Comparison of ENCODE assay signal across 8 cellular contexts in the genomic region with DNA sequence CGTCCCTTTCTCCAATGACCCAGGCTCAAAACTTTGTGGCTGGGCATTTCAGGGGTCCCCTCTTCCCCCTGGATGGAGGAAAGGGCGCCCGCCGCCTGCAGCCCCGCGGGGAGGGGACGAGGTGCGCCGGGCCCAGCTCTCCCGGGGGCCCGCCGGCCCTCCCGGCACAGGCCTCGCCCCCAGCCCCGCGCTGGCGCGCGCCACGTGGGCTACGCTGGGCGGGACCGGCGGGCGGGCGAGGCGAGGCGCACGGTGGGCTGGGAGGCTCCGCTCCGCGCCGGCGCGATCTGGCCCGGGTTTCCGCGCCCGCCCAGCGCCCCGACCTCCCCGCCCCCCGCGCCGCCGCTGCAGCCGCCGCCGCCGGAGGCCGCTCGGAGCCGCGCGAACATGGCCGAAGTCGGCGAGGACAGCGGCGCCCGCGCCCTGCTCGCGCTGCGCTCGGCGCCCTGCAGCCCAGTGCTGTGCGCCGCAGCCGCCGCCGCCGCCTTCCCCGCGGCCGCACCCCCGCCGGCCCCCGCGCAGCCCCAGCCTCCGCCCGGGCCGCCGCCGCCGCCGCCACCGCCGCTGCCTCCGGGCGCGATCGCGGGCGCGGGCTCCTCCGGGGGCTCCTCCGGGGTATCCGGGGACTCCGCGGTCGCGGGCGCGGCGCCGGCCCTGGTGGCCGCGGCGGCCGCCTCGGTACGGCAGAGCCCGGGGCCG. TPM values are rescaled to one million over a fixed set of nuclear protein-coding genes. Genes with fewer than 3 reads are reported as not detected.
DNase-seq lines count a peak whose midpoint lies in the region; ATAC-seq and TF ChIP-seq lines count a peak whose summit lies in the region.

Gene FOXK1, plus strand, starts transcription at position 374 of the 699 bp plus-strand sequence. Its CDS starts 14 bp downstream, at position 388.

- POLR2A ChIA-PET in SK-N-SH (lab: Yijun Ruan, JAX): interaction anchor here (0.6 to 3.3 kb wide), 6 partner anchors 10 to 93 kb away, joined by 3 to 68 read pairs (median 3); partner anchors contain the start of gene AP5Z1

- peaks cover 17% of the 10 kb centered on the region for H3K4me1 ChIP-seq in KMS-11 (ENCODE audit: low read depth, poor library complexity, severe bottlenecking)
- H3K4me1 ChIP-seq in SK-N-SH (ENCODE audit: control insufficient read depth in 1 of 2, insufficient read depth in 2 of 2, low read depth in 1 of 2, low read length in 1 of 2): peaks cover 6 to 18% of the 10 kb centered on the region in 2 experiments; a peak in 1 of 4 replicates
- H3K4me1 ChIP-seq in thoracic aorta (ENCODE audit: control insufficient read depth in 1 of 2, low read depth in 2 of 2): peaks cover 11 to 31% of the 10 kb centered on the region in 2 donors

- H3K4me3 Mint-ChIP-seq in activated naive CD4-positive, alpha-beta T cell treated with anti-CD3 and anti-CD28 coated beads, Interleukin-2, amount 50 U/mL, for 24 hours: peak within 1 kb of the TSS; percentile 97
- H3K4me3 Mint-ChIP-seq in osteocyte (ENCODE audit: unreplicated experiment): peak within 1 kb of the TSS; percentile 83

- H3K27me3 Mint-ChIP-seq in activated naive CD4-positive, alpha-beta T cell treated with anti-CD3 and anti-CD28 coated beads, Interleukin-2, amount 50 U/mL, for 24 hours: no peaks in the 10 kb centered on the region
- H3K27me3 Mint-ChIP-seq in osteocyte (ENCODE audit: unreplicated experiment): no peaks in the 10 kb centered on the region

- peak; percentile 48 for ATAC-seq in GM21619 (IDR thresholded peaks at IDR 0.05; ENCODE audit: unreplicated experiment)
- ATAC-seq in thoracic aorta (ENCODE audit: insufficient number of reproducible peaks, low FRiP score, low read depth): peak; percentile 82

- H3K4me3 ChIP-seq in KMS-11 (IDR thresholded peaks at IDR 0.05; ENCODE audit: insufficient read depth, low read depth, low read length) (peak within 1 kb of the TSS; percentile 51), SK-N-SH (ENCODE audit: low read depth in 2 of 2, low read length in 1 of 2) (peak within 1 kb of the TSS; percentile 70 to 96), thoracic aorta (peak within 1 kb of the TSS; percentile 97)

- TF ChIP-seq CTCF in KMS-11 (conservative IDR thresholded peaks at IDR 0.05; ENCODE audit: low read depth, low read length) (no peak), SK-N-SH (IDR thresholded peaks at IDR 0.05) (no peak), osteocyte (IDR thresholded peaks at IDR 0.05) (no peak), thoracic aorta (IDR thresholded peaks at IDR 0.05) (no peak)

- CTCF ChIA-PET in SK-N-SH (lab: Yijun Ruan, JAX): interaction anchor here (1.0 to 5.7 kb wide), 6 partner anchors 17 to 116 kb away, joined by 3 to 49 read pairs (median 4); no protein-coding TSS in a partner anchor

- H3K9me3 ChIP-seq in SK-N-SH (no peaks in the 10 kb centered on the region), thoracic aorta (no peaks in the 10 kb centered on the region)

- peaks cover 32% of the 10 kb centered on the region for H3K4me1 Mint-ChIP-seq in activated naive CD4-positive, alpha-beta T cell treated with anti-CD3 and anti-CD28 coated beads, Interleukin-2, amount 50 U/mL, for 24 hours
- peaks cover 28% of the 10 kb centered on the region for H3K4me1 Mint-ChIP-seq in osteocyte (ENCODE audit: unreplicated experiment)

- H2AFZ ChIP-seq in KMS-11 (ENCODE audit: low read depth): peak within 1 kb of the TSS; percentile 96
- peak within 1 kb of the TSS; percentile 92 for H2AFZ ChIP-seq in SK-N-SH (ENCODE audit: low read depth)

- H3K9ac ChIP-seq in KMS-11 (peak within 1 kb of the TSS; percentile 83), SK-N-SH (peak within 1 kb of the TSS; percentile 81)

- H3K27ac Mint-ChIP-seq in activated naive CD4-positive, alpha-beta T cell treated with anti-CD3 and anti-CD28 coated beads, Interleukin-2, amount 50 U/mL, for 24 hours: peak within 1 kb of the TSS; percentile 97
- H3K27ac Mint-ChIP-seq in osteocyte (ENCODE audit: unreplicated experiment): peak within 1 kb of the TSS; percentile 88

- H3K9me3 Mint-ChIP-seq in activated naive CD4-positive, alpha-beta T cell treated with anti-CD3 and anti-CD28 coated beads, Interleukin-2, amount 50 U/mL, for 24 hours: no peaks in the 10 kb centered on the region
- no peaks in the 10 kb centered on the region for H3K9me3 Mint-ChIP-seq in osteocyte (ENCODE audit: unreplicated experiment)

- H3K4me2 ChIP-seq in KMS-11 (peak within 1 kb of the TSS; percentile 99), SK-N-SH (peak within 1 kb of the TSS; percentile 94)

- TF ChIP-seq EP300 in SK-N-SH (IDR thresholded peaks at IDR 0.05; ENCODE audit: borderline replicate concordance in 1 of 2, low read depth in 1 of 2, low read length in 1 of 2): no peak; a peak in 1 of 4 replicates

- peaks cover 12% of the 10 kb centered on the region for H3F3A ChIP-seq in SK-N-SH (replicated peaks; ENCODE audit: insufficient read depth)

- peak; percentile 11; the same call in 1 of the 2 replicates for TF ChIP-seq RAD21 in SK-N-SH (IDR thresholded peaks at IDR 0.05; ENCODE audit: low read length)

- 2% methylated on average over 48 of the region's 115 CpGs for WGBS in SK-N-SH (ENCODE audit: low lambda C conversion rate)

- H3K9me2 ChIP-seq in SK-N-SH: no peaks in the 10 kb centered on the region

- peaks cover 5% of the 10 kb centered on the region for H3K36me3 Mint-ChIP-seq in activated naive CD4-positive, alpha-beta T cell treated with anti-CD3 and anti-CD28 coated beads, Interleukin-2, amount 50 U/mL, for 24 hours
- no peaks in the 10 kb centered on the region for H3K36me3 Mint-ChIP-seq in osteocyte (ENCODE audit: unreplicated experiment)

- peak; percentile 48 for DNase-seq in DMS79 treated with DMSO at 0.1 percent for 48 hours (lab: John Stamatoyannopoulos, UW)
- DNase-seq in SK-N-SH: peak; percentile 99
- DNase-seq in glomerular visceral epithelial cell (ENCODE audit: extremely low spot score): peak; percentile 80
- peak; percentile 94 for DNase-seq in osteocyte (ENCODE audit: extremely low spot score, unreplicated experiment)
- no peak for DNase-seq in thoracic aorta (ENCODE audit: low spot score)

- H3K27me3 ChIP-seq in KMS-11 (ENCODE audit: insufficient read depth, low read depth): no peaks in the 10 kb centered on the region
- H3K27me3 ChIP-seq in SK-N-SH (ENCODE audit: insufficient read depth): no peaks in the 10 kb centered on the region
- no peaks in the 10 kb centered on the region for H3K27me3 ChIP-seq in thoracic aorta (replicated peaks; ENCODE audit: insufficient read depth)

- H3K36me3 ChIP-seq in KMS-11 (ENCODE audit: insufficient read depth): no peaks in the 10 kb centered on the region
- peaks cover 0 to 4% of the 10 kb centered on the region in 2 experiments for H3K36me3 ChIP-seq in SK-N-SH (replicated peaks in 1 of 2; ENCODE audit: control insufficient read depth in 1 of 2, insufficient read depth in 2 of 2, low read length in 1 of 2)
- H3K36me3 ChIP-seq in thoracic aorta: no peaks in the 10 kb centered on the region

- H3K27ac ChIP-seq in KMS-11 (peak within 1 kb of the TSS; percentile 58), SK-N-SH (ENCODE audit: low read depth in 2 of 2, low read length in 1 of 2) (peak within 1 kb of the TSS; percentile 61 to 65), thoracic aorta (peak within 1 kb of the TSS; percentile 78 to 85)

- H4K20me1 ChIP-seq in KMS-11 (ENCODE audit: insufficient read depth) (peaks cover 12% of the 10 kb centered on the region), SK-N-SH (ENCODE audit: insufficient read depth) (peaks cover 25% of the 10 kb centered on the region)

- H3K79me2 ChIP-seq in KMS-11 (ENCODE audit: insufficient read depth, low read depth) (peaks cover 46% of the 10 kb centered on the region), SK-N-SH (ENCODE audit: insufficient read depth) (peaks cover 47% of the 10 kb centered on the region)

TF ChIP-seq in SK-N-SH, 30 proteins besides CTCF, POLR2A, EP300 and RAD21 (continues in another document):
- TF ChIP-seq USF1 (IDR thresholded peaks at IDR 0.05; ENCODE audit: borderline replicate concordance, low read depth): peak; percentile 79
- TF ChIP-seq, protein P1, sequence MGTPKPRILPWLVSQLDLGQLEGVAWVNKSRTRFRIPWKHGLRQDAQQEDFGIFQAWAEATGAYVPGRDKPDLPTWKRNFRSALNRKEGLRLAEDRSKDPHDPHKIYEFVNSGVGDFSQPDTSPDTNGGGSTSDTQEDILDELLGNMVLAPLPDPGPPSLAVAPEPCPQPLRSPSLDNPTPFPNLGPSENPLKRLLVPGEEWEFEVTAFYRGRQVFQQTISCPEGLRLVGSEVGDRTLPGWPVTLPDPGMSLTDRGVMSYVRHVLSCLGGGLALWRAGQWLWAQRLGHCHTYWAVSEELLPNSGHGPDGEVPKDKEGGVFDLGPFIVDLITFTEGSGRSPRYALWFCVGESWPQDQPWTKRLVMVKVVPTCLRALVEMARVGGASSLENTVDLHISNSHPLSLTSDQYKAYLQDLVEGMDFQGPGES (IDR thresholded peaks at IDR 0.05; ENCODE audit: low read depth, low read length): no peak
- TF ChIP-seq YY1 (IDR thresholded peaks at IDR 0.05; ENCODE audit: low read depth): peak; percentile 68; the same call in 1 of the 2 replicates
- TF ChIP-seq TAF1 (IDR thresholded peaks at IDR 0.05; ENCODE audit: borderline replicate concordance, low read depth, low read length): no peak; the same call in 1 of the 2 replicates
- TF ChIP-seq, protein P2, sequence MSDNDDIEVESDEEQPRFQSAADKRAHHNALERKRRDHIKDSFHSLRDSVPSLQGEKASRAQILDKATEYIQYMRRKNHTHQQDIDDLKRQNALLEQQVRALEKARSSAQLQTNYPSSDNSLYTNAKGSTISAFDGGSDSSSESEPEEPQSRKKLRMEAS (IDR thresholded peaks at IDR 0.05; ENCODE audit: low read depth): peak; percentile 95
- peak; percentile 34; the same call in 1 of the 2 replicates for TF ChIP-seq POLR2AphosphoS5 (IDR thresholded peaks at IDR 0.05; ENCODE audit: low read depth, low read length)

RNA-seq across cellular contexts. Expression of gene FOXK1, which starts in this region (rescaled TPM):
- polyA plus RNA-seq in SK-N-SH (2012; rRNA removed): 3.0 and 4.7 TPM in 2 replicates
- polyA plus RNA-seq in SK-N-SH (2012; cell fraction: cytosol; rRNA removed): 2.1 and 3.0 TPM in 2 replicates
- 11.3 and 15.1 TPM in 2 replicates for polyA plus RNA-seq in SK-N-SH (2012; cell fraction: nucleus; rRNA removed)
- total RNA-seq in osteocyte (56.2 and 63.1 TPM in 2 replicates), thoracic aorta (10 to 100 TPM; 34.3 to 62.4 TPM)
